ENCODE assay signal across 31 cellular contexts in genomic region chr3:99016452-99016851, GRCh38.
"Had no signal": no experiment of that assay in that cellular context is flagged by ENCODE, and none has a peak within 500 bp of the region (broad histone marks: within the 10 kb centered on the region; RNA-seq: fewer than 3 reads in every experiment).

No MANE protein-coding gene starts in this region.

- H3K4me3 ChIP-seq: ascending aorta, cardiac muscle cell had no signal

- H3K36me3 ChIP-seq: ascending aorta, cardiac muscle cell, WERI-Rb-1 had no signal

- H3K27ac ChIP-seq: ascending aorta, cardiac muscle cell, WERI-Rb-1 had no signal

- FAIRE-seq: bronchial epithelial cell had no signal

- ATAC-seq: activated CD4-positive, alpha-beta T cell treated with anti-CD3 and anti-CD28 coated beads for 36 hours; activated CD4-positive, CD25-positive, alpha-beta regulatory T cell treated with anti-CD3 and anti-CD28 coated beads, Interleukin-2, amount 50 U/mL, for 24 hours; activated CD8-positive, alpha-beta memory T cell treated with anti-CD3 and anti-CD28 coated beads, Interleukin-2, amount 10 ng/mL, durations not matched to agents 7 days and 5 days; activated CD8-positive, alpha-beta T cell treated with anti-CD3 and anti-CD28 coated beads, Interleukin-2, amount 10 ng/mL, durations not matched to agents 7 days and 5 days; activated naive CD8-positive, alpha-beta T cell treated with anti-CD3 and anti-CD28 coated beads, Interleukin-2, amount 50 U/mL, for 24 hours; WTC11 had no signal

- H3K27me3 ChIP-seq: ascending aorta, cardiac muscle cell had no signal

- H3K9me3 ChIP-seq: ascending aorta had no signal

- DNase-seq: activated CD4-positive, alpha-beta memory T cell treated with anti-CD3 and anti-CD28 coated beads, Interleukin-2, amount 10 ng/mL, durations not matched to agents 7 days and 5 days; activated CD4-positive, alpha-beta T cell treated with anti-CD3 and anti-CD28 coated beads for 1 hour; activated CD4-positive, alpha-beta T cell treated with anti-CD3 and anti-CD28 coated beads for 36 hours; activated CD4-positive, alpha-beta T cell treated with anti-CD3 and anti-CD28 coated beads for 48 hours; activated CD4-positive, alpha-beta T cell treated with anti-CD3 and anti-CD28 coated beads, Interleukin-2, amount 10 ng/mL, durations not matched to agents 7 days and 5 days; activated CD4-positive, alpha-beta T cell treated with anti-CD3 and anti-CD28 coated beads, Interleukin-2, amount 50 U/mL, for 48 hours; activated CD4-positive, CD25-positive, alpha-beta regulatory T cell; activated CD8-positive, alpha-beta memory T cell treated with anti-CD3 and anti-CD28 coated beads for 24 hours; activated CD8-positive, alpha-beta memory T cell treated with anti-CD3 and anti-CD28 coated beads, Interleukin-2, amount 10 ng/mL, durations not matched to agents 7 days and 5 days; activated CD8-positive, alpha-beta memory T cell treated with anti-CD3 and anti-CD28 coated beads, Interleukin-2, amount 50 U/mL, for 48 hours; activated CD8-positive, alpha-beta T cell treated with anti-CD3 and anti-CD28 coated beads, Interleukin-2, amount 10 ng/mL, durations not matched to agents 7 days and 5 days; activated effector memory CD4-positive, alpha-beta T cell treated with Interleukin-2 at 50 U/mL for 16 hours; activated gamma-delta T cell; activated naive CD4-positive, alpha-beta T cell treated with anti-CD3 and anti-CD28 coated beads, Interleukin-2, amount 10 ng/mL, durations not matched to agents 7 days and 5 days; activated naive CD4-positive, alpha-beta T cell treated with Interleukin-2 at 50 U/mL for 16 hours; activated naive CD8-positive, alpha-beta T cell treated with anti-CD3 and anti-CD28 coated beads, Interleukin-2, amount 10 ng/mL, durations not matched to agents 7 days and 5 days; activated naive CD8-positive, alpha-beta T cell treated with anti-CD3 and anti-CD28 coated beads, Interleukin-2, amount 50 U/mL, for 24 hours; activated T-cell treated with anti-CD3 and anti-CD28 coated beads, Interleukin-2, amount 50 U/mL, for 24 hours; activated T-cell treated with anti-CD3 and anti-CD28 coated beads, Interleukin-2, amount 50 U/mL, for 48 hours; amygdala; anterior cingulate cortex; caudate nucleus; cerebellar nuclear complex; T-helper 2 cell; T-helper 9 cell; WERI-Rb-1 had no signal
